ENCODE assay signal across 9 cellular contexts in genomic region chrX:72169008-72169728, GRCh38. TPM values are rescaled to one million over a fixed set of nuclear protein-coding genes. Genes with fewer than 3 reads are reported as not detected.
DNase-seq lines count a peak whose midpoint lies in the region; ATAC-seq and TF ChIP-seq lines count a peak whose summit lies in the region.
"Had no signal": no experiment of that assay in that cellular context is flagged by ENCODE, and none has a peak within 500 bp of the region (broad histone marks: within the 10 kb centered on the region; RNA-seq: fewer than 3 reads in every experiment).

No MANE protein-coding gene starts in this region.

- H3K4me1 ChIP-seq in duodenal mucosa (ENCODE audit: control insufficient read depth in 1 of 2, insufficient read depth in 2 of 2, low read length in 2 of 2) (no peaks in the 10 kb centered on the region), endodermal cell (ENCODE audit: control insufficient read depth, insufficient read depth, low read length) (no peaks in the 10 kb centered on the region)

- TF ChIP-seq CTCF in endodermal cell (conservative IDR thresholded peaks at IDR 0.05) = no peak

- peak overlapping the region; percentile 35 for H3K27ac ChIP-seq in KOPT-K1 (ENCODE audit: low read depth, low read length, poor library complexity, severe bottlenecking)
- no peak overlapping the region for H3K27ac ChIP-seq in duodenal mucosa (ENCODE audit: low read depth, low read length)
- H3K27ac ChIP-seq in endodermal cell (ENCODE audit: low read depth, low read length) = no peak overlapping the region
- H3K27ac ChIP-seq: dorsolateral prefrontal cortex had no signal

- intact Hi-C loops in activated CD4-positive, alpha-beta T cell treated with anti-CD3 and anti-CD28 coated beads, Interleukin-2, amount 10 ng/mL, durations not matched to agents 24 days and 14 days (cut with micrococcal nuclease) = loop anchor here (2.0 kb wide), 1 partner anchor 14 kb away; no protein-coding TSS in a partner anchor

- 78 to 80% methylated on average over 1 to 4 of the region's 6 CpGs for WGBS in endodermal cell (ENCODE audit: insufficient coverage in 1 of 2, insufficient read length in 1 of 2), 2 experiments

- H3K4me3 ChIP-seq in duodenal mucosa (ENCODE audit: low read depth in 1 of 2, low read length in 2 of 2) (peak overlapping the region; percentile 35 to 42), endodermal cell (ENCODE audit: low read length) (no peak overlapping the region)

- H3K9me3 Mint-ChIP-seq in activated CD4-positive, alpha-beta T cell treated with anti-CD3 and anti-CD28 coated beads, Interleukin-2, amount 10 ng/mL, durations not matched to agents 24 days and 14 days = no peaks in the 10 kb centered on the region
- peaks cover 47% of the 10 kb centered on the region for H3K9me3 Mint-ChIP-seq in endodermal cell

- no peaks in the 10 kb centered on the region for H3K36me3 ChIP-seq in KOPT-K1 (ENCODE audit: insufficient read depth, low read length)
- no peaks in the 10 kb centered on the region for H3K36me3 ChIP-seq in duodenal mucosa (ENCODE audit: control insufficient read depth in 1 of 2, insufficient read depth in 2 of 2, low read length in 2 of 2)
- no peaks in the 10 kb centered on the region for H3K36me3 ChIP-seq in endodermal cell (ENCODE audit: control insufficient read depth, insufficient read depth, low read length)

- H3K27me3 Mint-ChIP-seq in activated CD4-positive, alpha-beta T cell treated with anti-CD3 and anti-CD28 coated beads, Interleukin-2, amount 10 ng/mL, durations not matched to agents 24 days and 14 days = no peaks in the 10 kb centered on the region
- peaks cover 11% of the 10 kb centered on the region for H3K27me3 Mint-ChIP-seq in endodermal cell (ENCODE audit: insufficient read depth)

- ATAC-seq in HG02981 (IDR thresholded peaks at IDR 0.05; ENCODE audit: unreplicated experiment) (no peak), GM18867 (IDR thresholded peaks at IDR 0.05; ENCODE audit: unreplicated experiment) (no peak)

- peak overlapping the region; percentile 72 for H3K4me3 Mint-ChIP-seq in activated CD4-positive, alpha-beta T cell treated with anti-CD3 and anti-CD28 coated beads, Interleukin-2, amount 10 ng/mL, durations not matched to agents 24 days and 14 days
- no peak overlapping the region for H3K4me3 Mint-ChIP-seq in endodermal cell

- H3K27ac Mint-ChIP-seq in activated CD4-positive, alpha-beta T cell treated with anti-CD3 and anti-CD28 coated beads, Interleukin-2, amount 10 ng/mL, durations not matched to agents 24 days and 14 days = peak overlapping the region; percentile 78
- H3K27ac Mint-ChIP-seq in endodermal cell = no peak overlapping the region

- no peaks in the 10 kb centered on the region for H3K9me3 ChIP-seq in KOPT-K1 (ENCODE audit: insufficient read depth, low read length, poor library complexity, severe bottlenecking)
- no peaks in the 10 kb centered on the region for H3K9me3 ChIP-seq in duodenal mucosa (ENCODE audit: control insufficient read depth in 1 of 2, low read length in 2 of 2)
- H3K9me3 ChIP-seq in endodermal cell (ENCODE audit: control insufficient read depth, low read length) = no peaks in the 10 kb centered on the region

- H3K27me3 ChIP-seq in duodenal mucosa (ENCODE audit: control insufficient read depth in 1 of 2, insufficient read depth in 2 of 2, low read length in 2 of 2) = no peaks in the 10 kb centered on the region
- H3K27me3 ChIP-seq in endodermal cell (ENCODE audit: control insufficient read depth, insufficient read depth, low read length, poor library complexity, severe bottlenecking) = no peaks in the 10 kb centered on the region

- H3K36me3 Mint-ChIP-seq in activated CD4-positive, alpha-beta T cell treated with anti-CD3 and anti-CD28 coated beads, Interleukin-2, amount 10 ng/mL, durations not matched to agents 24 days and 14 days (ENCODE audit: low read depth) = no peaks in the 10 kb centered on the region
- no peaks in the 10 kb centered on the region for H3K36me3 Mint-ChIP-seq in endodermal cell (ENCODE audit: low read depth)

- peak; percentile 79 for DNase-seq in activated CD4-positive, alpha-beta T cell treated with anti-CD3 and anti-CD28 coated beads, Interleukin-2, amount 10 ng/mL, durations not matched to agents 24 days and 14 days
- DNase-seq in stimulated activated CD4-positive, alpha-beta T cell treated with anti-CD3 and anti-CD28 coated beads, Interleukin-2, amount 100 ng/mL, for 4 hours (ENCODE audit: low read depth) = peak; percentile 4
- DNase-seq in cerebellum (ENCODE audit: low spot score) (no peak), endodermal cell (no peak)
- DNase-seq: dorsolateral prefrontal cortex had no signal

- H3K9ac ChIP-seq in duodenal mucosa (ENCODE audit: low read depth in 1 of 2, low read length in 2 of 2) (no peak overlapping the region), endodermal cell (ENCODE audit: extremely low read depth, low read length, poor library complexity, severe bottlenecking) (no peak overlapping the region)

- H3K4me1 Mint-ChIP-seq in activated CD4-positive, alpha-beta T cell treated with anti-CD3 and anti-CD28 coated beads, Interleukin-2, amount 10 ng/mL, durations not matched to agents 24 days and 14 days = peaks cover 4% of the 10 kb centered on the region
- H3K4me1 Mint-ChIP-seq in endodermal cell = no peaks in the 10 kb centered on the region

RNA-seq across cellular contexts. Expression of gene PIN4, which starts 12.4 kb away (rescaled TPM):
- 10.8 and 11.3 TPM in 2 replicates for total RNA-seq in activated CD4-positive, alpha-beta T cell treated with anti-CD3 and anti-CD28 coated beads, Interleukin-2, amount 10 ng/mL, durations not matched to agents 24 days and 14 days
- total RNA-seq in cerebellum = 15.3 TPM
- 10 to 100 TPM; 16.6 to 17.2 TPM for total RNA-seq in endodermal cell
- polyA plus RNA-seq in endodermal cell (2013, experiment 1 of 2) = 27.2 TPM
- polyA plus RNA-seq in endodermal cell (2013, experiment 2 of 2) = 28.5 TPM

RNA-seq across cellular contexts. Expression of gene RTL5, which starts 37.5 kb away (rescaled TPM):
- total RNA-seq in activated CD4-positive, alpha-beta T cell treated with anti-CD3 and anti-CD28 coated beads, Interleukin-2, amount 10 ng/mL, durations not matched to agents 24 days and 14 days = 0.19 and 0.21 TPM in 2 replicates
- total RNA-seq in cerebellum = 5.2 TPM
- total RNA-seq in endodermal cell = 1 to 10 TPM; 8.4 to 9.9 TPM
- polyA plus RNA-seq in endodermal cell (2013, experiment 1 of 2) = 17.5 TPM
- polyA plus RNA-seq in endodermal cell (2013, experiment 2 of 2) = 14.4 TPM

Comparison
In these comparisons a context has a peak if more than half of its experiments do, and no peak if none do; other contexts are left out.
1. DNase-seq: peak in activated CD4-positive, alpha-beta T cell treated with anti-CD3 and anti-CD28 coated beads, Interleukin-2, amount 10 ng/mL, durations not matched to agents 24 days and 14 days (single experiment) and stimulated activated CD4-positive, alpha-beta T cell treated with anti-CD3 and anti-CD28 coated beads, Interleukin-2, amount 100 ng/mL, for 4 hours (single experiment); none in cerebellum (single experiment) and endodermal cell (single experiment).